ENCODE assay signal across 8 cellular contexts in genomic region chr12:96719671-96720362, GRCh38.
DNase-seq lines count a peak whose midpoint lies in the region; ATAC-seq and TF ChIP-seq lines count a peak whose summit lies in the region.

No MANE protein-coding gene starts in this region.

- TF ChIP-seq CTCF in AG04450 (IDR thresholded peaks at IDR 0.05; ENCODE audit: low read depth, low read length) (no peak), left lung (IDR thresholded peaks at IDR 0.05) (no peak)

- no peaks in the 10 kb centered on the region for H3K27me3 ChIP-seq in AG04450 (ENCODE audit: control insufficient read depth, insufficient read depth, low read length)
- H3K27me3 ChIP-seq in left lung = no peaks in the 10 kb centered on the region
- no peaks in the 10 kb centered on the region for H3K27me3 ChIP-seq in HAP-1 (ENCODE audit: low read depth)

- CTCF ChIA-PET in AG04450 (lab: Charles Lee) = no interaction called here

- no peaks in the 10 kb centered on the region for H3K9me3 Mint-ChIP-seq in activated naive CD8-positive, alpha-beta T cell (ENCODE audit: low read depth)

- no peaks in the 10 kb centered on the region for H3K27me3 Mint-ChIP-seq in activated naive CD8-positive, alpha-beta T cell

- H3K27ac ChIP-seq in AG04450 (ENCODE audit: low read depth, low read length) (no peak overlapping the region), left lung (peak overlapping the region; percentile 52 to 53)

- peak overlapping the region; percentile 56 for H3K4me3 ChIP-seq in AG04450 (ENCODE audit: low read depth, low read length)
- H3K4me3 ChIP-seq in left lung = peak overlapping the region; percentile 19 to 30
- no peak overlapping the region; the same call in 1 of the 2 replicates for H3K4me3 ChIP-seq in HAP-1

- peak overlapping the region; percentile 91 for H3K4me3 Mint-ChIP-seq in activated naive CD8-positive, alpha-beta T cell

- intact Hi-C loops in left lung (cut with DNase I) = no loop called here

- H3K9me3 ChIP-seq in AG04450 (ENCODE audit: control insufficient read depth, insufficient read depth, low read length) = no peaks in the 10 kb centered on the region
- no peaks in the 10 kb centered on the region for H3K9me3 ChIP-seq in left lung
- H3K9me3 ChIP-seq in HAP-1 = no peaks in the 10 kb centered on the region

- POLR2A ChIA-PET in AG04450 (lab: Yijun Ruan, JAX) = no interaction called here

- H3K4me1 ChIP-seq in left lung (peaks cover 0 to 11% of the 10 kb centered on the region in 2 donors), HAP-1 (no peaks in the 10 kb centered on the region)

- H3K27ac Mint-ChIP-seq in activated naive CD8-positive, alpha-beta T cell = peak overlapping the region; percentile 92

- peak; percentile 82 for ATAC-seq in GM18499 (IDR thresholded peaks at IDR 0.05; ENCODE audit: insufficient read depth, unreplicated experiment)
- ATAC-seq in HG02885 (IDR thresholded peaks at IDR 0.05; ENCODE audit: poor library complexity, unreplicated experiment) = peak; percentile 95
- peak; percentile 80 for ATAC-seq in left lung

- no peaks in the 10 kb centered on the region for H3K36me3 Mint-ChIP-seq in activated naive CD8-positive, alpha-beta T cell

- H3K4me1 Mint-ChIP-seq in activated naive CD8-positive, alpha-beta T cell (ENCODE audit: low read depth) = peaks cover 8% of the 10 kb centered on the region

- in situ Hi-C loops in HAP-1 (cut with MboI; ENCODE audit: low sequenced_read_pairs) = no loop called here

- DNase-seq in AG04450 (ENCODE audit: low read depth, low spot score) (no peak), NCI-H187 (lab: John Stamatoyannopoulos, UW) (peak; percentile 24 to 66), left lung (no peak), HAP-1 (ENCODE audit: low spot score in 2 of 2) (no peak), epidermal melanocyte (ENCODE audit: insufficient read length, low spot score) (no peak)

- H3K36me3 ChIP-seq in left lung (no peaks in the 10 kb centered on the region), HAP-1 (replicated peaks) (no peaks in the 10 kb centered on the region)

Comparison
In these comparisons a context has a peak if more than half of its experiments do, and no peak if none do; other contexts are left out.
1. DNase-seq: peak in NCI-H187 (2 of 2); none in AG04450 (single experiment), left lung (0 of 2), HAP-1 (0 of 2) and epidermal melanocyte (single experiment).
2. Peak in every context shown above with its lines, with median percentiles within 50 percentile points of each other: ATAC-seq.